Comparison of ENCODE assay signal across 8 cellular contexts in genomic region chr6:63764318-63764916, GRCh38.
DNase-seq lines count a peak whose midpoint lies in the region; ATAC-seq and TF ChIP-seq lines count a peak whose summit lies in the region.

No MANE protein-coding gene starts in this region.

- H3K36me3 Mint-ChIP-seq in CD14-positive monocyte: no peaks in the 10 kb centered on the region
- H3K36me3 Mint-ChIP-seq in GM23338 (ENCODE audit: low read depth): no peaks in the 10 kb centered on the region

- no peak for DNase-seq in CD14-positive monocyte (ENCODE audit: low spot score)
- DNase-seq in GM23338 (ENCODE audit: low spot score): peak; percentile 68
- peak; percentile 54 for DNase-seq in NCI-H82 (lab: John Stamatoyannopoulos, UW)
- no peak for DNase-seq in coronary artery (ENCODE audit: low spot score)
- no peak for DNase-seq in NCI-H187 (lab: John Stamatoyannopoulos, UW)
- DNase-seq in HuH-7 (ENCODE audit: low spot score): no peak

- H3K4me3 ChIP-seq in GM23338: no peak overlapping the region
- no peak overlapping the region for H3K4me3 ChIP-seq in coronary artery
- no peak overlapping the region for H3K4me3 ChIP-seq in neural cell (ENCODE audit: low read length)

- peak; percentile 70 for TF ChIP-seq RAD21 in neural cell (conservative IDR thresholded peaks at IDR 0.05)

- H3K27me3 Mint-ChIP-seq in CD14-positive monocyte (ENCODE audit: low read depth in 3 of 3) (peaks cover 2 to 3% (median 2%) of the 10 kb centered on the region in 3 donors), GM23338 (ENCODE audit: insufficient read depth, low read depth, poor library complexity) (no peaks in the 10 kb centered on the region)

- H3K4me2 ChIP-seq in GM23338 (no peak overlapping the region), neural cell (ENCODE audit: low read length) (no peak overlapping the region)

- H3K9me3 Mint-ChIP-seq in CD14-positive monocyte (peaks cover 0 to 7% (median 4%) of the 10 kb centered on the region in 7 donors), GM23338 (peaks cover 14% of the 10 kb centered on the region)

- H4K20me1 ChIP-seq in GM23338 (replicated peaks; ENCODE audit: insufficient read depth): no peaks in the 10 kb centered on the region
- H4K20me1 ChIP-seq in neural cell (ENCODE audit: insufficient read depth): no peaks in the 10 kb centered on the region

- H3K9me3 ChIP-seq in neural cell (ENCODE audit: low read length): peaks cover 4% of the 10 kb centered on the region

- TF ChIP-seq EP300 in neural cell (conservative IDR thresholded peaks at IDR 0.05; ENCODE audit: poor library complexity, severe bottlenecking): no peak

- ATAC-seq in GM23338: no peak
- ATAC-seq in GM21723 (IDR thresholded peaks at IDR 0.05; ENCODE audit: unreplicated experiment): no peak

- H3K9me2 ChIP-seq in GM23338 (ENCODE audit: insufficient read depth) (no peaks in the 10 kb centered on the region), neural cell (ENCODE audit: insufficient read depth, low read length) (no peaks in the 10 kb centered on the region)

- H3K27me3 ChIP-seq in GM23338 (ENCODE audit: insufficient read depth) (no peaks in the 10 kb centered on the region), neural cell (ENCODE audit: insufficient read depth, low read depth, low read length) (no peaks in the 10 kb centered on the region)

- no peaks in the 10 kb centered on the region for H3K79me2 ChIP-seq in GM23338 (replicated peaks; ENCODE audit: insufficient read depth)
- H3K79me2 ChIP-seq in neural cell (replicated peaks; ENCODE audit: insufficient read depth, low read length): no peaks in the 10 kb centered on the region

- intact Hi-C loops in CD14-positive monocyte (cut with micrococcal nuclease): loop anchor here in 1 of 2 donors (5.0 kb wide), 1 partner anchor 167 kb away; no protein-coding TSS in a partner anchor

- no peaks in the 10 kb centered on the region for H3K4me1 ChIP-seq in GM23338 (ENCODE audit: insufficient read depth)

- H3K27ac ChIP-seq in GM23338 (ENCODE audit: low read depth): no peak overlapping the region
- H3K27ac ChIP-seq in coronary artery: no peak overlapping the region
- no peak overlapping the region for H3K27ac ChIP-seq in neural cell (ENCODE audit: low read length)

- H3K36me3 ChIP-seq in GM23338 (ENCODE audit: insufficient read depth): no peaks in the 10 kb centered on the region
- H3K36me3 ChIP-seq in neural cell (ENCODE audit: insufficient read depth, low read length): no peaks in the 10 kb centered on the region

- no peaks in the 10 kb centered on the region for H3K4me1 Mint-ChIP-seq in CD14-positive monocyte
- H3K4me1 Mint-ChIP-seq in GM23338: peaks cover 4% of the 10 kb centered on the region; the same call in 1 of the 3 replicates

- H3K27ac Mint-ChIP-seq in CD14-positive monocyte (no peak overlapping the region), GM23338 (no peak overlapping the region)

- no peak overlapping the region for H3K9ac ChIP-seq in neural cell (ENCODE audit: low read length)

- peak; percentile 72 for TF ChIP-seq CTCF in CD14-positive monocyte (IDR thresholded peaks at IDR 0.05)
- TF ChIP-seq CTCF in GM23338 (conservative IDR thresholded peaks at IDR 0.05; ENCODE audit: low read depth in 2 of 2): peak in 1 of 2 experiments; percentile 73; a peak in 3 of 4 replicates
- peak; percentile 46 for TF ChIP-seq CTCF in coronary artery (IDR thresholded peaks at IDR 0.05)
- peak; percentile 66 for TF ChIP-seq CTCF in neural cell (IDR thresholded peaks at IDR 0.05; ENCODE audit: poor library complexity, severe bottlenecking)

- H2AFZ ChIP-seq in GM23338 (no peak overlapping the region), neural cell (ENCODE audit: low read depth, low read length) (no peak overlapping the region)

- H3F3A ChIP-seq in GM23338 (replicated peaks; ENCODE audit: low read depth) (no peaks in the 10 kb centered on the region), neural cell (ENCODE audit: insufficient read depth, low read length, poor library complexity, severe bottlenecking) (no peaks in the 10 kb centered on the region)

- H3K4me3 Mint-ChIP-seq in CD14-positive monocyte (no peak overlapping the region), GM23338 (no peak overlapping the region)

TF ChIP-seq in GM23338, 12 proteins besides CTCF, POLR2A, EP300 and RAD21 (continues in another document):
- no peak for TF ChIP-seq ETS1 (IDR thresholded peaks at IDR 0.05)
- no peak for TF ChIP-seq STAT1 (IDR thresholded peaks at IDR 0.05; ENCODE audit: unreplicated experiment)
- TF ChIP-seq REST (IDR thresholded peaks at IDR 0.05; ENCODE audit: unreplicated experiment): no peak
- no peak for TF ChIP-seq EZH2phosphoT487 (IDR thresholded peaks at IDR 0.05; ENCODE audit: unreplicated experiment)
- no peak for TF ChIP-seq POLR2AphosphoS5 (IDR thresholded peaks at IDR 0.05; ENCODE audit: low read depth)
- TF ChIP-seq ZNF331 (CRISPR knock-in tag; IDR thresholded peaks at IDR 0.05; ENCODE audit: low read depth): no peak

TF ChIP-seq in neural cell, 6 proteins besides CTCF, POLR2A, EP300 and RAD21:
- TF ChIP-seq POLR2AphosphoS5 (IDR thresholded peaks at IDR 0.05): no peak
- TF ChIP-seq REST (IDR thresholded peaks at IDR 0.05; ENCODE audit: borderline replicate concordance): no peak
- TF ChIP-seq MXI1 (conservative IDR thresholded peaks at IDR 0.05; ENCODE audit: poor library complexity, severe bottlenecking): no peak
- TF ChIP-seq SMC3 (conservative IDR thresholded peaks at IDR 0.05; ENCODE audit: poor library complexity): peak; percentile 74
- TF ChIP-seq TAF1 (IDR thresholded peaks at IDR 0.05; ENCODE audit: low read depth): no peak
- no peak for TF ChIP-seq EZH2 (IDR thresholded peaks at IDR 0.05; ENCODE audit: borderline replicate concordance, insufficient read depth, low read length, poor library complexity, severe bottlenecking)

Comparison
In these comparisons a context has a peak if more than half of its experiments do, and no peak if none do; other contexts are left out.
1. DNase-seq: peak in GM23338 (single experiment) and NCI-H82 (single experiment); none in CD14-positive monocyte (single experiment), coronary artery (single experiment), NCI-H187 (0 of 2) and HuH-7 (single experiment).